ENCODE assay signal across 1 cellular context in the genomic region with DNA sequence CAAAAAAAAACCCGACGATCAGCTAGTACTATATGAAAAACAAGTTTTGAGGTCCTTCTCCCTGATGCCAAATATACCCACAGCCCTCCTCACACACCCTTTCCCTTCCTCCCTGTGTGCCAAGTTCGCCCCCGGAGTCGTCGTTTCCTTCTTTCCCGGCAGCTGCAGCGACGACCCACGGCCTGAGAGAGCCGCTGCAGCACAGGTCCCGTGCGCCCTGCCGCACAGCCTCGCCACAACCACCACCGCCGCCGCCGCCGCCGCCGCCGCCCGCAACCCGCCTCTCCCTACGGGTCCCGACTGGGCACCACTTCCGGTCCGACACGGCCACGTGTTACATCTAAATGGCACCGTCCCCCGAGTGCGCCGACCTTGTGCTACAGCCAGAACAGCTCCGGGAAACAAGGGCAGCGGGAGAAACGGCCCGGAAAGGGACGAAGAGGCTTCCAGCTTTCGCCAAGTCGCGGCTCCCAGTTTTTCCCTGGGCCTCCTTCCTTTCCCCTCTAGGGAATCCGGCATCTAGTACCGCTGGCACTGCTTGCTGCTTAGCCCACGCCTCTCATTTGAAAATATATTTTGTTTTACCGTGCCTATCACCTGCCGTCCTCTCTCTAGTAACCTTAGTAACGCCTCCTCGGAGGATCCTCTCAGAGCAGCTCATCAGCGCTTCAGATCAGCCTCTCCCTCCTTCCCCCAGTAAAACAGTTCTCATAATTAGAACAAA.
A peak's percentile ranks its signal among the peaks of the same experiment; 100 is the strongest.
TF ChIP-seq lines count a peak whose summit lies in the region.

A gene with protein sequence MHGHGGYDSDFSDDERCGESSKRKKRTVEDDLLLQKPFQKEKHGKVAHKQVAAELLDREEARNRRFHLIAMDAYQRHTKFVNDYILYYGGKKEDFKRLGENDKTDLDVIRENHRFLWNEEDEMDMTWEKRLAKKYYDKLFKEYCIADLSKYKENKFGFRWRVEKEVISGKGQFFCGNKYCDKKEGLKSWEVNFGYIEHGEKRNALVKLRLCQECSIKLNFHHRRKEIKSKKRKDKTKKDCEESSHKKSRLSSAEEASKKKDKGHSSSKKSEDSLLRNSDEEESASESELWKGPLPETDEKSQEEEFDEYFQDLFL (minus strand): TSS at position 315 of the 724 bp plus-strand sequence. CDS start 2,486 bp downstream, outside the sequence.

TF ChIP-seq in H1, 55 proteins besides CTCF, POLR2A, EP300 and RAD21 (continues in another document):
- TF ChIP-seq SAP30 (IDR thresholded peaks at IDR 0.05; ENCODE audit: insufficient read depth, insufficient replicate concordance, low read length) (no peak), HDAC6 (IDR thresholded peaks at IDR 0.05; ENCODE audit: low read depth, low read length) (no peak), TAF7 (optimal IDR thresholded peaks at IDR 0.05; ENCODE audit: borderline replicate concordance, low read depth, low read length) (peak; percentile 92), BACH1 (IDR thresholded peaks at IDR 0.05; ENCODE audit: low read length) (no peak), CEBPB (IDR thresholded peaks at IDR 0.05; ENCODE audit: low read depth, low read length) (no peak), POLR2AphosphoS5 (IDR thresholded peaks at IDR 0.05; ENCODE audit: low read depth, low read length) (peak; percentile 83), GABPA (IDR thresholded peaks at IDR 0.05; ENCODE audit: borderline replicate concordance, insufficient read depth, low read length) (peak; percentile 98), JUN (IDR thresholded peaks at IDR 0.05; ENCODE audit: low read depth, low read length) (0 out of 2 replicates have a peak, but pooled peaks have one; percentile 34), TAF1 (IDR thresholded peaks at IDR 0.05; ENCODE audit: low read depth, low read length) (peak; percentile 97), TCF12 (IDR thresholded peaks at IDR 0.05; ENCODE audit: low read depth, low read length) (no peak), GTF2F1 (IDR thresholded peaks at IDR 0.05; ENCODE audit: borderline replicate concordance, low read depth, low read length) (peak; percentile 89), CHD1 (IDR thresholded peaks at IDR 0.05; ENCODE audit: low read depth, low read length) (no peak), POU5F1 (IDR thresholded peaks at IDR 0.05; ENCODE audit: low read depth, low read length) (no peak), SP1 (IDR thresholded peaks at IDR 0.05; ENCODE audit: low read depth, low read length) (peak; percentile 74; the same call in 1 of the 2 replicates), NANOG (IDR thresholded peaks at IDR 0.05; ENCODE audit: insufficient read depth, low read depth, low read length, poor library complexity, severe bottlenecking) (no peak), TEAD4 (IDR thresholded peaks at IDR 0.05; ENCODE audit: low read depth, low read length) (peak; percentile 61; the same call in 1 of the 2 replicates), JUND (IDR thresholded peaks at IDR 0.05; ENCODE audit: low read length) (peak; percentile 31; the same call in 1 of the 2 replicates), RFX5 (IDR thresholded peaks at IDR 0.05; ENCODE audit: borderline replicate concordance, low read depth, low read length) (no peak), PHF8 (conservative IDR thresholded peaks at IDR 0.05; ENCODE audit: low read depth, low read length) (peak; percentile 70), BCL11A (IDR thresholded peaks at IDR 0.05; ENCODE audit: low read depth in 2 of 2, low read length in 2 of 2) (no peak), KDM5A (IDR thresholded peaks at IDR 0.05; ENCODE audit: low read length) (peak; percentile 74; the same call in 1 of the 2 replicates), MAFK (IDR thresholded peaks at IDR 0.05; ENCODE audit: low read depth, low read length) (no peak), TBP (IDR thresholded peaks at IDR 0.05; ENCODE audit: low read depth, low read length) (peak; percentile 94), RBBP5 (IDR thresholded peaks at IDR 0.05; ENCODE audit: borderline replicate concordance, low read depth, low read length) (peak; percentile 96), SP4 (IDR thresholded peaks at IDR 0.05; ENCODE audit: low read length) (peak; percentile 79; the same call in 1 of the 2 replicates), ASH2L (IDR thresholded peaks at IDR 0.05; ENCODE audit: low read length) (peak; percentile 97), RNF2 (IDR thresholded peaks at IDR 0.05; ENCODE audit: borderline replicate concordance, low read depth, low read length, missing control alignments, poor library complexity, severe bottlenecking) (no peak), NRF1 (IDR thresholded peaks at IDR 0.05; ENCODE audit: low read depth, low read length) (no peak; the same call in 1 of the 2 replicates), KDM1A (IDR thresholded peaks at IDR 0.05; ENCODE audit: borderline replicate concordance, low read length) (no peak), CHD2 (IDR thresholded peaks at IDR 0.05; ENCODE audit: low read length) (peak; percentile 59; the same call in 1 of the 2 replicates), HDAC2 (IDR thresholded peaks at IDR 0.05; ENCODE audit: borderline replicate concordance in 1 of 2, low read depth in 2 of 2, low read length in 2 of 2) (no peak), SP2 (IDR thresholded peaks at IDR 0.05; ENCODE audit: low read length) (no peak), RXRA (IDR thresholded peaks at IDR 0.05; ENCODE audit: insufficient read depth, low read depth, low read length) (no peak), SIX5 (IDR thresholded peaks at IDR 0.05; ENCODE audit: low read depth, low read length) (peak; percentile 19; the same call in 1 of the 2 replicates), ZNF274 (IDR thresholded peaks at IDR 0.05; ENCODE audit: borderline replicate concordance, extremely low read depth, low read length) (no peak), SUZ12 (IDR thresholded peaks at IDR 0.05; ENCODE audit: low read length) (no peak), BRCA1 (IDR thresholded peaks at IDR 0.05; ENCODE audit: low read depth, low read length) (peak; percentile 3; the same call in 1 of the 2 replicates), EZH2 (IDR thresholded peaks at IDR 0.05; ENCODE audit: low read depth, low read length, severe bottlenecking) (no peak), CTBP2 (IDR thresholded peaks at IDR 0.05; ENCODE audit: borderline replicate concordance, insufficient read depth, insufficient read length, low read length) (no peak), CBX8 (IDR thresholded peaks at IDR 0.05; ENCODE audit: borderline replicate concordance, low read depth, low read length) (no peak), EGR1 (IDR thresholded peaks at IDR 0.05; ENCODE audit: borderline replicate concordance, low read depth, low read length) (no peak), SIN3A (conservative IDR thresholded peaks at IDR 0.05 in 1 of 2, IDR thresholded peaks at IDR 0.05 in 1 of 2; ENCODE audit: low read depth in 1 of 2, low read length in 2 of 2) (peak; percentile 52 to 90; a peak in 2 of 4 replicates), SRF (IDR thresholded peaks at IDR 0.05; ENCODE audit: low read depth, low read length) (peak; percentile 70; the same call in 1 of the 2 replicates), CBX5 (IDR thresholded peaks at IDR 0.05; ENCODE audit: low read depth, low read length) (no peak), SIRT6 (IDR thresholded peaks at IDR 0.05; ENCODE audit: low read length) (no peak), YY1 (IDR thresholded peaks at IDR 0.05; ENCODE audit: low read depth, low read length) (peak; percentile 76), CREB1 (IDR thresholded peaks at IDR 0.05) (peak; percentile 85), KDM4A (IDR thresholded peaks at IDR 0.05; ENCODE audit: low read depth, low read length, severe bottlenecking) (peak; percentile 42), FOSL1 (IDR thresholded peaks at IDR 0.05; ENCODE audit: insufficient read depth, low read depth, low read length) (no peak)
- TF ChIP-seq, protein P1, sequence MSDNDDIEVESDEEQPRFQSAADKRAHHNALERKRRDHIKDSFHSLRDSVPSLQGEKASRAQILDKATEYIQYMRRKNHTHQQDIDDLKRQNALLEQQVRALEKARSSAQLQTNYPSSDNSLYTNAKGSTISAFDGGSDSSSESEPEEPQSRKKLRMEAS (IDR thresholded peaks at IDR 0.05), result peak; percentile 89
- TF ChIP-seq, protein P2, sequence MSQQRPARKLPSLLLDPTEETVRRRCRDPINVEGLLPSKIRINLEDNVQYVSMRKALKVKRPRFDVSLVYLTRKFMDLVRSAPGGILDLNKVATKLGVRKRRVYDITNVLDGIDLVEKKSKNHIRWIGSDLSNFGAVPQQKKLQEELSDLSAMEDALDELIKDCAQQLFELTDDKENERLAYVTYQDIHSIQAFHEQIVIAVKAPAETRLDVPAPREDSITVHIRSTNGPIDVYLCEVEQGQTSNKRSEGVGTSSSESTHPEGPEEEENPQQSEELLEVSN (IDR thresholded peaks at IDR 0.05), result peak; percentile 74
- TF ChIP-seq, protein P3, sequence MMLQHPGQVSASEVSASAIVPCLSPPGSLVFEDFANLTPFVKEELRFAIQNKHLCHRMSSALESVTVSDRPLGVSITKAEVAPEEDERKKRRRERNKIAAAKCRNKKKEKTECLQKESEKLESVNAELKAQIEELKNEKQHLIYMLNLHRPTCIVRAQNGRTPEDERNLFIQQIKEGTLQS (IDR thresholded peaks at IDR 0.05; ENCODE audit: insufficient read depth, low read depth, low read length), result no peak
- TF ChIP-seq, protein P4, sequence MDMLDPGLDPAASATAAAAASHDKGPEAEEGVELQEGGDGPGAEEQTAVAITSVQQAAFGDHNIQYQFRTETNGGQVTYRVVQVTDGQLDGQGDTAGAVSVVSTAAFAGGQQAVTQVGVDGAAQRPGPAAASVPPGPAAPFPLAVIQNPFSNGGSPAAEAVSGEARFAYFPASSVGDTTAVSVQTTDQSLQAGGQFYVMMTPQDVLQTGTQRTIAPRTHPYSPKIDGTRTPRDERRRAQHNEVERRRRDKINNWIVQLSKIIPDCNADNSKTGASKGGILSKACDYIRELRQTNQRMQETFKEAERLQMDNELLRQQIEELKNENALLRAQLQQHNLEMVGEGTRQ (IDR thresholded peaks at IDR 0.05; ENCODE audit: low read length), result no peak; the same call in 1 of the 2 replicates
- TF ChIP-seq, protein P5, sequence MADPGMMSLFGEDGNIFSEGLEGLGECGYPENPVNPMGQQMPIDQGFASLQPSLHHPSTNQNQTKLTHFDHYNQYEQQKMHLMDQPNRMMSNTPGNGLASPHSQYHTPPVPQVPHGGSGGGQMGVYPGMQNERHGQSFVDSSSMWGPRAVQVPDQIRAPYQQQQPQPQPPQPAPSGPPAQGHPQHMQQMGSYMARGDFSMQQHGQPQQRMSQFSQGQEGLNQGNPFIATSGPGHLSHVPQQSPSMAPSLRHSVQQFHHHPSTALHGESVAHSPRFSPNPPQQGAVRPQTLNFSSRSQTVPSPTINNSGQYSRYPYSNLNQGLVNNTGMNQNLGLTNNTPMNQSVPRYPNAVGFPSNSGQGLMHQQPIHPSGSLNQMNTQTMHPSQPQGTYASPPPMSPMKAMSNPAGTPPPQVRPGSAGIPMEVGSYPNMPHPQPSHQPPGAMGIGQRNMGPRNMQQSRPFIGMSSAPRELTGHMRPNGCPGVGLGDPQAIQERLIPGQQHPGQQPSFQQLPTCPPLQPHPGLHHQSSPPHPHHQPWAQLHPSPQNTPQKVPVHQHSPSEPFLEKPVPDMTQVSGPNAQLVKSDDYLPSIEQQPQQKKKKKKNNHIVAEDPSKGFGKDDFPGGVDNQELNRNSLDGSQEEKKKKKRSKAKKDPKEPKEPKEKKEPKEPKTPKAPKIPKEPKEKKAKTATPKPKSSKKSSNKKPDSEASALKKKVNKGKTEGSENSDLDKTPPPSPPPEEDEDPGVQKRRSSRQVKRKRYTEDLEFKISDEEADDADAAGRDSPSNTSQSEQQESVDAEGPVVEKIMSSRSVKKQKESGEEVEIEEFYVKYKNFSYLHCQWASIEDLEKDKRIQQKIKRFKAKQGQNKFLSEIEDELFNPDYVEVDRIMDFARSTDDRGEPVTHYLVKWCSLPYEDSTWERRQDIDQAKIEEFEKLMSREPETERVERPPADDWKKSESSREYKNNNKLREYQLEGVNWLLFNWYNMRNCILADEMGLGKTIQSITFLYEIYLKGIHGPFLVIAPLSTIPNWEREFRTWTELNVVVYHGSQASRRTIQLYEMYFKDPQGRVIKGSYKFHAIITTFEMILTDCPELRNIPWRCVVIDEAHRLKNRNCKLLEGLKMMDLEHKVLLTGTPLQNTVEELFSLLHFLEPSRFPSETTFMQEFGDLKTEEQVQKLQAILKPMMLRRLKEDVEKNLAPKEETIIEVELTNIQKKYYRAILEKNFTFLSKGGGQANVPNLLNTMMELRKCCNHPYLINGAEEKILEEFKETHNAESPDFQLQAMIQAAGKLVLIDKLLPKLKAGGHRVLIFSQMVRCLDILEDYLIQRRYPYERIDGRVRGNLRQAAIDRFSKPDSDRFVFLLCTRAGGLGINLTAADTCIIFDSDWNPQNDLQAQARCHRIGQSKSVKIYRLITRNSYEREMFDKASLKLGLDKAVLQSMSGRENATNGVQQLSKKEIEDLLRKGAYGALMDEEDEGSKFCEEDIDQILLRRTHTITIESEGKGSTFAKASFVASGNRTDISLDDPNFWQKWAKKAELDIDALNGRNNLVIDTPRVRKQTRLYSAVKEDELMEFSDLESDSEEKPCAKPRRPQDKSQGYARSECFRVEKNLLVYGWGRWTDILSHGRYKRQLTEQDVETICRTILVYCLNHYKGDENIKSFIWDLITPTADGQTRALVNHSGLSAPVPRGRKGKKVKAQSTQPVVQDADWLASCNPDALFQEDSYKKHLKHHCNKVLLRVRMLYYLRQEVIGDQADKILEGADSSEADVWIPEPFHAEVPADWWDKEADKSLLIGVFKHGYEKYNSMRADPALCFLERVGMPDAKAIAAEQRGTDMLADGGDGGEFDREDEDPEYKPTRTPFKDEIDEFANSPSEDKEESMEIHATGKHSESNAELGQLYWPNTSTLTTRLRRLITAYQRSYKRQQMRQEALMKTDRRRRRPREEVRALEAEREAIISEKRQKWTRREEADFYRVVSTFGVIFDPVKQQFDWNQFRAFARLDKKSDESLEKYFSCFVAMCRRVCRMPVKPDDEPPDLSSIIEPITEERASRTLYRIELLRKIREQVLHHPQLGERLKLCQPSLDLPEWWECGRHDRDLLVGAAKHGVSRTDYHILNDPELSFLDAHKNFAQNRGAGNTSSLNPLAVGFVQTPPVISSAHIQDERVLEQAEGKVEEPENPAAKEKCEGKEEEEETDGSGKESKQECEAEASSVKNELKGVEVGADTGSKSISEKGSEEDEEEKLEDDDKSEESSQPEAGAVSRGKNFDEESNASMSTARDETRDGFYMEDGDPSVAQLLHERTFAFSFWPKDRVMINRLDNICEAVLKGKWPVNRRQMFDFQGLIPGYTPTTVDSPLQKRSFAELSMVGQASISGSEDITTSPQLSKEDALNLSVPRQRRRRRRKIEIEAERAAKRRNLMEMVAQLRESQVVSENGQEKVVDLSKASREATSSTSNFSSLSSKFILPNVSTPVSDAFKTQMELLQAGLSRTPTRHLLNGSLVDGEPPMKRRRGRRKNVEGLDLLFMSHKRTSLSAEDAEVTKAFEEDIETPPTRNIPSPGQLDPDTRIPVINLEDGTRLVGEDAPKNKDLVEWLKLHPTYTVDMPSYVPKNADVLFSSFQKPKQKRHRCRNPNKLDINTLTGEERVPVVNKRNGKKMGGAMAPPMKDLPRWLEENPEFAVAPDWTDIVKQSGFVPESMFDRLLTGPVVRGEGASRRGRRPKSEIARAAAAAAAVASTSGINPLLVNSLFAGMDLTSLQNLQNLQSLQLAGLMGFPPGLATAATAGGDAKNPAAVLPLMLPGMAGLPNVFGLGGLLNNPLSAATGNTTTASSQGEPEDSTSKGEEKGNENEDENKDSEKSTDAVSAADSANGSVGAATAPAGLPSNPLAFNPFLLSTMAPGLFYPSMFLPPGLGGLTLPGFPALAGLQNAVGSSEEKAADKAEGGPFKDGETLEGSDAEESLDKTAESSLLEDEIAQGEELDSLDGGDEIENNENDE (IDR thresholded peaks at IDR 0.05; ENCODE audit: insufficient replicate concordance, low read length), result no peak
